23 cellular contexts compared by ENCODE assay signal in genomic region chr3:187775549-187775948, GRCh38. TPM values are rescaled to one million over a fixed set of nuclear protein-coding genes. Genes with fewer than 3 reads are reported as not detected.
DNase-seq lines count a peak whose midpoint lies in the region; ATAC-seq and TF ChIP-seq lines count a peak whose summit lies in the region.
"Had no signal": no experiment of that assay in that cellular context is flagged by ENCODE, and none has a peak within 500 bp of the region (broad histone marks: within the 10 kb centered on the region; RNA-seq: fewer than 3 reads in every experiment).

No MANE protein-coding gene starts in this region.

- intact Hi-C loops in Right ventricle myocardium superior (cut with DNase I), result no loop called here
- intact Hi-C loops in left cardiac atrium (cut with DNase I), result no loop called here
- intact Hi-C loops in left ventricle myocardium inferior (cut with micrococcal nuclease), result no loop called here
- intact Hi-C loops in OCI-LY7 (cut with micrococcal nuclease; ENCODE audit: unreplicated experiment), result no loop called here

- H3K4me3 ChIP-seq in OCI-LY3 (ENCODE audit: low read length), result no peak overlapping the region
- no peak overlapping the region for H3K4me3 ChIP-seq in left ventricle myocardium inferior
- H3K4me3 ChIP-seq in OCI-LY7 (ENCODE audit: low read depth, low read length, poor library complexity, severe bottlenecking), result no peak overlapping the region
- H3K4me3 ChIP-seq: A549; BLaER1 treated with 17β-estradiol and CSF1 and Interleukin-3, amounts not matched to agents 10 nM and 100 nM; GM12878; GM23248 had no signal

- H3K4me1 ChIP-seq in OCI-LY3 (ENCODE audit: low read length), result peaks cover 83% of the 10 kb centered on the region
- H3K4me1 ChIP-seq in left ventricle myocardium inferior, result peaks cover 11% of the 10 kb centered on the region
- H3K4me1 ChIP-seq in OCI-LY7 (ENCODE audit: insufficient read depth, low read length, poor library complexity, severe bottlenecking), result peaks cover 44% of the 10 kb centered on the region
- H3K4me1 ChIP-seq: A549, BE2C had no signal

- no peaks in the 10 kb centered on the region for H3K9me2 ChIP-seq in OCI-LY7 (ENCODE audit: insufficient read depth, low read length)

- POLR2A ChIA-PET in OCI-LY7 (lab: Charles Lee), result interaction anchor here (0.8 to 1.1 kb wide), 3 partner anchors 10 to 13 kb away, joined by 3 to 6 read pairs (median 3); no protein-coding TSS in a partner anchor

- H2AFZ ChIP-seq in OCI-LY3 (ENCODE audit: low read depth, low read length), result no peak overlapping the region
- H2AFZ ChIP-seq in OCI-LY7 (ENCODE audit: low read length), result no peak overlapping the region
- H2AFZ ChIP-seq: GM23248 had no signal

- H3K79me2 ChIP-seq in OCI-LY3 (ENCODE audit: low read length) (peaks cover 6% of the 10 kb centered on the region; the same call in 1 of the 2 replicates), OCI-LY7 (ENCODE audit: insufficient read depth, low read depth, low read length) (no peaks in the 10 kb centered on the region)

- TF ChIP-seq CTCF in OCI-LY3 (IDR thresholded peaks at IDR 0.05; ENCODE audit: low read depth, low read length), result no peak
- TF ChIP-seq CTCF in left ventricle myocardium inferior (IDR thresholded peaks at IDR 0.05; ENCODE audit: borderline replicate concordance), result no peak
- no peak for TF ChIP-seq CTCF in OCI-LY7 (conservative IDR thresholded peaks at IDR 0.05; ENCODE audit: low read length)

- H3K9ac ChIP-seq in OCI-LY3 (ENCODE audit: low read length), result no peak overlapping the region
- H3K9ac ChIP-seq: BLaER1 treated with 17β-estradiol and CSF1 and Interleukin-3, amounts not matched to agents 10 nM and 100 nM; GM23248 had no signal

- H3K4me2 ChIP-seq in OCI-LY3 (ENCODE audit: low read length) (peak overlapping the region; percentile 10), OCI-LY7 (ENCODE audit: low read length) (no peak overlapping the region)
- H3K4me2 ChIP-seq: A549 had no signal

- no peaks in the 10 kb centered on the region for H3K36me3 ChIP-seq in OCI-LY3 (replicated peaks; ENCODE audit: low read depth, low read length)
- no peaks in the 10 kb centered on the region for H3K36me3 ChIP-seq in left ventricle myocardium inferior
- no peaks in the 10 kb centered on the region for H3K36me3 ChIP-seq in OCI-LY7 (ENCODE audit: insufficient read depth, low read length)
- H3K36me3 ChIP-seq: BE2C; BLaER1 treated with 17β-estradiol and CSF1 and Interleukin-3, amounts not matched to agents 10 nM and 100 nM had no signal

- H3K27me3 ChIP-seq in OCI-LY3 (ENCODE audit: low read depth, low read length) (no peaks in the 10 kb centered on the region), left ventricle myocardium inferior (ENCODE audit: low read depth) (no peaks in the 10 kb centered on the region)
- H3K27me3 ChIP-seq: BE2C had no signal

- H4K20me1 ChIP-seq in OCI-LY3 (ENCODE audit: insufficient read depth, low read length), result no peaks in the 10 kb centered on the region
- no peaks in the 10 kb centered on the region for H4K20me1 ChIP-seq in OCI-LY7 (ENCODE audit: insufficient read depth, low read length)

- H3K27ac ChIP-seq in OCI-LY3 (ENCODE audit: low read length), result peak overlapping the region; percentile 15; the same call in 1 of the 2 replicates
- H3K27ac ChIP-seq in left ventricle myocardium inferior (replicated peaks), result peak overlapping the region; percentile 9
- no peak overlapping the region for H3K27ac ChIP-seq in OCI-LY7 (ENCODE audit: low read depth, low read length, poor library complexity, severe bottlenecking)
- H3K27ac ChIP-seq: A549; BLaER1 treated with 17β-estradiol and CSF1 and Interleukin-3, amounts not matched to agents 10 nM and 100 nM; GM23248 had no signal

- no TSS peak for BruUV-seq in OCI-LY7 (replicated peaks; lab: Mats Ljungman, UMichigan)

- ATAC-seq in Right ventricle myocardium superior (ENCODE audit: poor library complexity) (peak; percentile 70), left cardiac atrium (no peak)
- ATAC-seq: A549, GM12878 had no signal

- no peaks in the 10 kb centered on the region for H3K9me3 ChIP-seq in OCI-LY3 (ENCODE audit: insufficient read depth, low read length)
- no peaks in the 10 kb centered on the region for H3K9me3 ChIP-seq in left ventricle myocardium inferior (replicated peaks)
- no peaks in the 10 kb centered on the region for H3K9me3 ChIP-seq in OCI-LY7 (ENCODE audit: low read length)
- H3K9me3 ChIP-seq: A549, BE2C had no signal

- CTCF ChIA-PET in OCI-LY7 (lab: Charles Lee; ENCODE audit: unreplicated experiment), result no interaction called here

- DNase-seq in Right ventricle myocardium superior, result no peak
- no peak for DNase-seq in left cardiac atrium
- no peak for DNase-seq in left ventricle myocardium inferior
- DNase-seq in OCI-LY7 (ENCODE audit: low spot score), result no peak
- no peak for DNase-seq in DMS114 treated with DMSO at 0.1 percent for 48 hours (lab: John Stamatoyannopoulos, UW; ENCODE audit: unreplicated experiment)
- no peak for DNase-seq in NCI-H2107 treated with DMSO at 0.1 percent for 48 hours (lab: John Stamatoyannopoulos, UW; ENCODE audit: unreplicated experiment)
- DNase-seq: 8988T; ACHN; AML-193; BE2C; Calu3; CD4-positive, alpha-beta memory T cell; COR-L47; DMS153; DND-41; GDM1; GM23248; H7; HCEC 1CT had no signal

RNA-seq across cellular contexts. Expression of gene BCL6, which starts 30.3 kb away (rescaled TPM):
- 82.1 TPM for total RNA-seq in Right ventricle myocardium superior
- 100 to 1,000 TPM in 1 of 2 donors, 10 to 100 TPM in 1; 91.7 to 113 TPM for total RNA-seq in left cardiac atrium
- 47.7 TPM for total RNA-seq in left ventricle myocardium inferior
- total RNA-seq in OCI-LY7 (2014; rRNA removed; shearing (Covaris generic)), result 62.4 and 65.6 TPM in 2 replicates
- total RNA-seq in OCI-LY7 (2022), result 251 and 256 TPM in 2 replicates
